16 cellular contexts compared by ENCODE assay signal in genomic region chr6:152605901-152606390, GRCh38. TPM values are rescaled to one million over a fixed set of nuclear protein-coding genes. Genes with fewer than 3 reads are reported as not detected.
DNase-seq lines count a peak whose midpoint lies in the region; TF ChIP-seq lines count a peak whose summit lies in the region.
"Had no signal": no experiment of that assay in that cellular context is flagged by ENCODE, and none has a peak within 500 bp of the region (broad histone marks: within the 10 kb centered on the region; RNA-seq: fewer than 3 reads in every experiment).

No MANE protein-coding gene starts in this region.

- intact Hi-C loops in cardiac septum (cut with DNase I), result no loop called here

- DNase-seq in G401 (ENCODE audit: low spot score) (peak; percentile 78), fibroblast of peridontal ligament (ENCODE audit: extremely low read depth) (peak; percentile 72), renal cortical epithelial cell (ENCODE audit: low read depth) (peak; percentile 48), DMS153 treated with DMSO at 0.1 percent for 48 hours (lab: John Stamatoyannopoulos, UW; ENCODE audit: unreplicated experiment) (no peak), cardiac septum (ENCODE audit: low spot score) (no peak)
- DNase-seq in stimulated activated CD4-positive, alpha-beta T cell treated with anti-CD3 and anti-CD28 coated beads, Interleukin-4, amount 100 ng/mL, for 4 hours, result no peak
- DNase-seq: Karpas-422, MG63, NCI-H1092, NCI-H146, NCI-H2081 treated with DMSO at 0.1 percent for 48 hours, NCI-H524, SHP77 treated with DMSO at 0.1 percent for 48 hours had no signal

- peak overlapping the region; percentile 52 for H3K27ac ChIP-seq in VCaP
- H3K27ac ChIP-seq: A549, C4-2B had no signal

- in situ Hi-C loops in G401 (cut with HindIII; ENCODE audit: low sequenced_read_pairs), result no loop called here

- TF ChIP-seq CTCF in VCaP (conservative IDR thresholded peaks at IDR 0.05), result no peak

RNA-seq across cellular contexts. Expression of gene SYNE1, which starts 31.2 kb away (rescaled TPM):
- 0.85 and 17.0 TPM in 2 replicates for total RNA-seq in G401 (2014; rRNA removed; shearing (Covaris generic))
- total RNA-seq in renal cortical epithelial cell (39.1 and 195 TPM in 2 replicates), cardiac septum (103 TPM)

Comparison
In these comparisons a context has a peak if more than half of its experiments do, and no peak if none do; other contexts are left out.
1. DNase-seq: peak in G401 (single experiment), fibroblast of peridontal ligament (single experiment) and renal cortical epithelial cell (single experiment); none in DMS153 treated with DMSO at 0.1 percent for 48 hours (single experiment), stimulated activated CD4-positive, alpha-beta T cell treated with anti-CD3 and anti-CD28 coated beads, Interleukin-4, amount 100 ng/mL, for 4 hours (0 of 2) and cardiac septum (single experiment).